In genomic region chr2:240338274-240338673, GRCh38 we compare ENCODE assay signal across 17 cellular contexts.
DNase-seq lines count a peak whose midpoint lies in the region; ATAC-seq and TF ChIP-seq lines count a peak whose summit lies in the region.
"Had no signal": no experiment of that assay in that cellular context is flagged by ENCODE, and none has a peak within 500 bp of the region (broad histone marks: within the 10 kb centered on the region; RNA-seq: fewer than 3 reads in every experiment).

No MANE protein-coding gene starts in this region.

- no peaks in the 10 kb centered on the region for H3K9me3 ChIP-seq in endodermal cell (ENCODE audit: control insufficient read depth, low read length)
- peaks cover 0 to 4% of the 10 kb centered on the region in 2 donors for H3K9me3 ChIP-seq in neuronal stem cell (replicated peaks in 1 of 2; ENCODE audit: control insufficient read depth in 2 of 2, insufficient read depth in 1 of 2, low read depth in 1 of 2, low read length in 2 of 2)
- H3K9me3 ChIP-seq in stomach, result no peaks in the 10 kb centered on the region
- no peaks in the 10 kb centered on the region for H3K9me3 ChIP-seq in left lung
- H3K9me3 ChIP-seq: BE2C, HAP-1 had no signal

- POLR2A ChIA-PET in MCF 10A (lab: Yijun Ruan, JAX), result no interaction called here

- peaks cover 7% of the 10 kb centered on the region for H3K27me3 ChIP-seq in endodermal cell (ENCODE audit: control insufficient read depth, insufficient read depth, low read length, poor library complexity, severe bottlenecking)
- H3K27me3 ChIP-seq in neuronal stem cell (ENCODE audit: control insufficient read depth in 3 of 3, insufficient read depth in 3 of 3, low read depth in 1 of 3, low read length in 3 of 3), result peaks cover 0 to 4% (median 0%) of the 10 kb centered on the region in 3 experiments
- H3K27me3 ChIP-seq in stomach, result peaks cover 0 to 28% (median 4%) of the 10 kb centered on the region in 3 donors
- peaks cover 0 to 10% of the 10 kb centered on the region in 2 donors for H3K27me3 ChIP-seq in left lung

- BruUV-seq in MCF 10A (replicated peaks; lab: Mats Ljungman, UMichigan), result no TSS peak

- no peak for TF ChIP-seq EP300 in stomach (IDR thresholded peaks at IDR 0.05)

- peak overlapping the region; percentile 19 for H2AK5ac ChIP-seq in neuronal stem cell (ENCODE audit: low read depth, low read length)

- no peak overlapping the region for H3K14ac ChIP-seq in neuronal stem cell (ENCODE audit: low read length)

- H3K27me3 Mint-ChIP-seq in endodermal cell (ENCODE audit: insufficient read depth) (peaks cover 11% of the 10 kb centered on the region), MCF 10A (ENCODE audit: insufficient read depth, unreplicated experiment) (peaks cover 42% of the 10 kb centered on the region)

- peak overlapping the region; percentile 46 for H3K18ac ChIP-seq in neuronal stem cell (ENCODE audit: low read length)

- H3K4me1 ChIP-seq in endodermal cell (ENCODE audit: control insufficient read depth, insufficient read depth, low read length), result no peaks in the 10 kb centered on the region
- H3K4me1 ChIP-seq in neuronal stem cell (ENCODE audit: control insufficient read depth in 2 of 2, insufficient read depth in 1 of 2, low read depth in 1 of 2, low read length in 2 of 2), result peaks cover 0 to 1% of the 10 kb centered on the region in 2 donors
- no peaks in the 10 kb centered on the region for H3K4me1 ChIP-seq in stomach
- H3K4me1 ChIP-seq in left lung, result no peaks in the 10 kb centered on the region
- H3K4me1 ChIP-seq: BE2C, HAP-1 had no signal

- CTCF ChIA-PET in MCF 10A (lab: Yijun Ruan, JAX), result interaction anchor here (0.6 to 0.7 kb wide), 2 partner anchors 9 to 781 kb away, joined by 3 to 4 read pairs; no protein-coding TSS in a partner anchor

- no peak overlapping the region for H3K27ac ChIP-seq in coronary artery
- no peak overlapping the region for H3K27ac ChIP-seq in endodermal cell (ENCODE audit: low read depth, low read length)
- H3K27ac ChIP-seq in neuronal stem cell (replicated peaks; ENCODE audit: low read length), result no peak overlapping the region
- H3K27ac ChIP-seq in stomach, result no peak overlapping the region
- no peak overlapping the region for H3K27ac ChIP-seq in left lung
- H3K27ac ChIP-seq: GM23248, HL-60 had no signal

- no peaks in the 10 kb centered on the region for H3K79me1 ChIP-seq in neuronal stem cell (ENCODE audit: low read depth, low read length)

- H3K4me1 Mint-ChIP-seq in endodermal cell (no peaks in the 10 kb centered on the region), MCF 10A (ENCODE audit: insufficient read depth, unreplicated experiment) (no peaks in the 10 kb centered on the region)
- H3K4me1 Mint-ChIP-seq: CD4-positive, CD25-positive, alpha-beta regulatory T cell; CD8-positive, alpha-beta memory T cell had no signal

- H3K9me3 Mint-ChIP-seq in endodermal cell (no peaks in the 10 kb centered on the region), MCF 10A (ENCODE audit: unreplicated experiment) (peaks cover 7% of the 10 kb centered on the region)
- H3K9me3 Mint-ChIP-seq: CD8-positive, alpha-beta memory T cell had no signal

- H2BK120ac ChIP-seq in neuronal stem cell (ENCODE audit: low read depth, low read length), result no peak overlapping the region

- H3K23ac ChIP-seq in neuronal stem cell (ENCODE audit: low read depth, low read length, poor library complexity), result no peak overlapping the region

- H3K36me3 ChIP-seq in endodermal cell (ENCODE audit: control insufficient read depth, insufficient read depth, low read length), result no peaks in the 10 kb centered on the region
- H3K36me3 ChIP-seq in neuronal stem cell (replicated peaks in 1 of 2; ENCODE audit: control insufficient read depth in 2 of 2, insufficient read depth in 2 of 2, low read length in 2 of 2), result no peaks in the 10 kb centered on the region
- no peaks in the 10 kb centered on the region for H3K36me3 ChIP-seq in stomach
- H3K36me3 ChIP-seq in left lung, result no peaks in the 10 kb centered on the region
- H3K36me3 ChIP-seq: BE2C, HAP-1 had no signal

- no peak overlapping the region for H2BK5ac ChIP-seq in neuronal stem cell (ENCODE audit: low read length)

- no peak for TF ChIP-seq CTCF in coronary artery (IDR thresholded peaks at IDR 0.05)
- no peak for TF ChIP-seq CTCF in endodermal cell (conservative IDR thresholded peaks at IDR 0.05)
- no peak for TF ChIP-seq CTCF in stomach (IDR thresholded peaks at IDR 0.05)
- TF ChIP-seq CTCF in MCF 10A (IDR thresholded peaks at IDR 0.05; ENCODE audit: unreplicated experiment), result no peak
- TF ChIP-seq CTCF in left lung (IDR thresholded peaks at IDR 0.05), result no peak

- H3K9ac ChIP-seq in endodermal cell (ENCODE audit: extremely low read depth, low read length, poor library complexity, severe bottlenecking) (no peak overlapping the region), neuronal stem cell (ENCODE audit: low read depth, low read length, poor library complexity) (no peak overlapping the region)
- H3K9ac ChIP-seq: GM23248 had no signal

- no peak overlapping the region for H4K8ac ChIP-seq in neuronal stem cell (ENCODE audit: low read depth, low read length)

- H3K4me3 Mint-ChIP-seq in endodermal cell (no peak overlapping the region), MCF 10A (ENCODE audit: unreplicated experiment) (no peak overlapping the region)
- H3K4me3 Mint-ChIP-seq: CD4-positive, CD25-positive, alpha-beta regulatory T cell; CD8-positive, alpha-beta memory T cell had no signal

- no peak overlapping the region for H2BK12ac ChIP-seq in neuronal stem cell (ENCODE audit: low read length)

- no peak overlapping the region for H4K91ac ChIP-seq in neuronal stem cell (ENCODE audit: low read depth, low read length, poor library complexity)

- peak overlapping the region; percentile 91 for H2BK15ac ChIP-seq in neuronal stem cell (ENCODE audit: low read length)

- H2AFZ ChIP-seq in neuronal stem cell (ENCODE audit: low read length), result no peak overlapping the region
- H2AFZ ChIP-seq: GM23248 had no signal

- no peak for TF ChIP-seq POLR2A in stomach (IDR thresholded peaks at IDR 0.05)

- H3K4me3 ChIP-seq in coronary artery (no peak overlapping the region), endodermal cell (ENCODE audit: low read length) (no peak overlapping the region), neuronal stem cell (ENCODE audit: low read length in 2 of 2) (no peak overlapping the region), stomach (no peak overlapping the region), left lung (no peak overlapping the region)
- H3K4me3 ChIP-seq: GM23248, HAP-1 had no signal

- H3K4me2 ChIP-seq in neuronal stem cell (ENCODE audit: insufficient read depth, low read length, poor library complexity, severe bottlenecking), result no peak overlapping the region

- WGBS in endodermal cell (ENCODE audit: insufficient coverage in 1 of 2, insufficient read length in 1 of 2), 2 experiments, result 88 to 91% methylated on average over 2 of the region's 2 CpGs
- WGBS in neuronal stem cell (ENCODE audit: extremely low coverage in 2 of 2, insufficient read length in 2 of 2, insufficient replicate concordance in 1 of 2), 2 donors, result no CpG with 5 or more reads among the region's 2 CpGs
- 41 to 82% (median 74%) methylated on average over 2 of the region's 2 CpGs for WGBS in stomach, 5 donors

- no peaks in the 10 kb centered on the region for H3K36me3 Mint-ChIP-seq in endodermal cell (ENCODE audit: low read depth)
- no peaks in the 10 kb centered on the region for H3K36me3 Mint-ChIP-seq in MCF 10A (ENCODE audit: insufficient read depth, unreplicated experiment)
- H3K36me3 Mint-ChIP-seq: CD4-positive, CD25-positive, alpha-beta regulatory T cell; CD8-positive, alpha-beta memory T cell had no signal

- intact Hi-C loops in stomach (cut with DNase I; ENCODE audit: low total_unique reads), result no loop called here
- intact Hi-C loops in MCF 10A (cut with micrococcal nuclease), result no loop called here
- intact Hi-C loops in left lung (cut with DNase I), result no loop called here

- no peak for ATAC-seq in left lung

- no peak overlapping the region for H3K4ac ChIP-seq in neuronal stem cell (ENCODE audit: low read length)

- DNase-seq in coronary artery (ENCODE audit: low spot score), result peak; percentile 28
- DNase-seq in endodermal cell, result peak; percentile 7
- DNase-seq in neuronal stem cell (ENCODE audit: low spot score), result no peak
- peak; percentile 10 for DNase-seq in stomach
- no peak for DNase-seq in MCF 10A (ENCODE audit: unreplicated experiment)
- no peak for DNase-seq in left lung
- no peak for DNase-seq in DMS53 (lab: John Stamatoyannopoulos, UW)
- DNase-seq: BE2C; C1 segment of cervical spinal cord; CD4-positive, CD25-positive, alpha-beta regulatory T cell; CD8-positive, alpha-beta memory T cell; COR-L47; DMS79; GDM1 had no signal

- H3K27ac Mint-ChIP-seq in endodermal cell (no peak overlapping the region), MCF 10A (ENCODE audit: low read depth, unreplicated experiment) (no peak overlapping the region)
- H3K27ac Mint-ChIP-seq: CD8-positive, alpha-beta memory T cell had no signal

Comparison
In these comparisons a context has a peak if more than half of its experiments do, and no peak if none do; other contexts are left out.
1. DNase-seq: peak in coronary artery (single experiment), endodermal cell (single experiment) and stomach (single experiment); none in neuronal stem cell (single experiment), MCF 10A (single experiment), left lung (0 of 2) and DMS53 (single experiment).